ENCODE assay signal across 1 cellular context in the genomic region with DNA sequence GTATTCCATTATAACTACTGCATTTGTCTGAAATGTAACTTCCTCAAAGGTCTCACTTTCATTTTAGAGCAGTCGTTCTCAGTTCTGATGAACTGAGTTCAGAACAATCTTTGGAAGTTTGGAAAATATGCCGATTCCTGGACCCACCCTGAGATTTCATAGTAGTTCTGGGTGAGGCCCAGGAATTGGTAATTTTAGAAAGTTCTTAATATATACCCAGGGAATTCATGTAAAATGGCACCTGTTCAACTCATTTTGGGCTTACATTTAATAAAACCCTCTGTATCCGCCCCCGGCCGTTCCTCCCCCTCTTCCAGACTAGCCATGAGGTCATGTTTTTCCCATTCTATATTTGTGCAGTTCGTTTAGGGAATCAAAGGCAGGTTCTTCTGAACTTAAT.
TF ChIP-seq lines count a peak whose summit lies in the region.

No MANE protein-coding gene starts in this region.

TF ChIP-seq in endothelial cell of umbilical vein, 7 proteins besides CTCF, POLR2A, EP300 and RAD21:
- TF ChIP-seq MYC (IDR thresholded peaks at IDR 0.05; ENCODE audit: low read depth, low read length) (no peak), FOS (IDR thresholded peaks at IDR 0.05; ENCODE audit: borderline replicate concordance, insufficient read depth, low read length) (no peak), JUN (IDR thresholded peaks at IDR 0.05; ENCODE audit: borderline replicate concordance, insufficient read depth, insufficient read length, low read depth) (no peak), GATA2 (IDR thresholded peaks at IDR 0.05; ENCODE audit: insufficient read depth, insufficient read length, low read depth, low read length) (no peak), POLR2AphosphoS5 (IDR thresholded peaks at IDR 0.05; ENCODE audit: insufficient read depth, low read depth, low read length) (no peak), EZH2 (IDR thresholded peaks at IDR 0.05; ENCODE audit: borderline replicate concordance, low read depth, low read length, severe bottlenecking) (no peak)
- TF ChIP-seq, protein P1, sequence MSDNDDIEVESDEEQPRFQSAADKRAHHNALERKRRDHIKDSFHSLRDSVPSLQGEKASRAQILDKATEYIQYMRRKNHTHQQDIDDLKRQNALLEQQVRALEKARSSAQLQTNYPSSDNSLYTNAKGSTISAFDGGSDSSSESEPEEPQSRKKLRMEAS (IDR thresholded peaks at IDR 0.05; ENCODE audit: insufficient read depth, insufficient read length) = no peak
